1 cellular context compared by ENCODE assay signal in the genomic region with DNA sequence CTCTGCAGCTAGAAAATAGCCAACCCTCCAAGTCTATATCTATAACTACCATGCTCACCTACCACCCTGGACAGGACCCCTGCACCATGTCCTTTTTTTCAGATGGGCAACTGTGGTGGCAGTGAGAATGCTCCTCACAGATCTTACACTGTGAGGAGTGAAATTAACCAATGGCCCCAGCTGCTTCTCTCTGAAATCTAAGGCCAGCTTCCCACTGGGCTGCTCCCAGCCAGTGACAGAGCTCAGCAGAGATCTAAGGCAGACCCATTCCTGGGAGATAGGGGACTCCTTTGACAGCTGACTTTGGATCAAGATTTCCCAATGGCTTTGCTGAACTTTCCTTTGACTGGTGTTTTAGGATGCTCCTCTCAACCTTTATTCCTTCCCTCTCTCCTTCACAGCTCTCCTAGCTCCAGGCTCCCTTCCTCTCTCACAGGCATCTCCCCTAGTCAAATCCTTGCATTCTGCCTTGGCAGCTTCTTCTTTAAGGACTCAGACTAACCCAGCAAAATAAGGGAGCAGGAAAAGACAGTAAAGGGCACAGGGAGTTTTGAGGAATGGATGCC.
TF ChIP-seq lines count a peak whose summit lies in the region.

No MANE protein-coding gene starts in this region.

TF ChIP-seq in HEK293, 187 proteins besides CTCF, POLR2A, EP300 and RAD21 (continued from another document):
- TF ChIP-seq, protein P1, sequence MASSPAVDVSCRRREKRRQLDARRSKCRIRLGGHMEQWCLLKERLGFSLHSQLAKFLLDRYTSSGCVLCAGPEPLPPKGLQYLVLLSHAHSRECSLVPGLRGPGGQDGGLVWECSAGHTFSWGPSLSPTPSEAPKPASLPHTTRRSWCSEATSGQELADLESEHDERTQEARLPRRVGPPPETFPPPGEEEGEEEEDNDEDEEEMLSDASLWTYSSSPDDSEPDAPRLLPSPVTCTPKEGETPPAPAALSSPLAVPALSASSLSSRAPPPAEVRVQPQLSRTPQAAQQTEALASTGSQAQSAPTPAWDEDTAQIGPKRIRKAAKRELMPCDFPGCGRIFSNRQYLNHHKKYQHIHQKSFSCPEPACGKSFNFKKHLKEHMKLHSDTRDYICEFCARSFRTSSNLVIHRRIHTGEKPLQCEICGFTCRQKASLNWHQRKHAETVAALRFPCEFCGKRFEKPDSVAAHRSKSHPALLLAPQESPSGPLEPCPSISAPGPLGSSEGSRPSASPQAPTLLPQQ (tag by site-specific recombination; IDR thresholded peaks at IDR 0.05), result no peak
- TF ChIP-seq ZNF561 (tag by site-specific recombination; IDR thresholded peaks at IDR 0.05; ENCODE audit: borderline replicate concordance) (no peak), ZIC2 (tag by site-specific recombination; IDR thresholded peaks at IDR 0.05) (0 out of 2 replicates have a peak, but pooled peaks have one; percentile 28)
- TF ChIP-seq, protein P2, sequence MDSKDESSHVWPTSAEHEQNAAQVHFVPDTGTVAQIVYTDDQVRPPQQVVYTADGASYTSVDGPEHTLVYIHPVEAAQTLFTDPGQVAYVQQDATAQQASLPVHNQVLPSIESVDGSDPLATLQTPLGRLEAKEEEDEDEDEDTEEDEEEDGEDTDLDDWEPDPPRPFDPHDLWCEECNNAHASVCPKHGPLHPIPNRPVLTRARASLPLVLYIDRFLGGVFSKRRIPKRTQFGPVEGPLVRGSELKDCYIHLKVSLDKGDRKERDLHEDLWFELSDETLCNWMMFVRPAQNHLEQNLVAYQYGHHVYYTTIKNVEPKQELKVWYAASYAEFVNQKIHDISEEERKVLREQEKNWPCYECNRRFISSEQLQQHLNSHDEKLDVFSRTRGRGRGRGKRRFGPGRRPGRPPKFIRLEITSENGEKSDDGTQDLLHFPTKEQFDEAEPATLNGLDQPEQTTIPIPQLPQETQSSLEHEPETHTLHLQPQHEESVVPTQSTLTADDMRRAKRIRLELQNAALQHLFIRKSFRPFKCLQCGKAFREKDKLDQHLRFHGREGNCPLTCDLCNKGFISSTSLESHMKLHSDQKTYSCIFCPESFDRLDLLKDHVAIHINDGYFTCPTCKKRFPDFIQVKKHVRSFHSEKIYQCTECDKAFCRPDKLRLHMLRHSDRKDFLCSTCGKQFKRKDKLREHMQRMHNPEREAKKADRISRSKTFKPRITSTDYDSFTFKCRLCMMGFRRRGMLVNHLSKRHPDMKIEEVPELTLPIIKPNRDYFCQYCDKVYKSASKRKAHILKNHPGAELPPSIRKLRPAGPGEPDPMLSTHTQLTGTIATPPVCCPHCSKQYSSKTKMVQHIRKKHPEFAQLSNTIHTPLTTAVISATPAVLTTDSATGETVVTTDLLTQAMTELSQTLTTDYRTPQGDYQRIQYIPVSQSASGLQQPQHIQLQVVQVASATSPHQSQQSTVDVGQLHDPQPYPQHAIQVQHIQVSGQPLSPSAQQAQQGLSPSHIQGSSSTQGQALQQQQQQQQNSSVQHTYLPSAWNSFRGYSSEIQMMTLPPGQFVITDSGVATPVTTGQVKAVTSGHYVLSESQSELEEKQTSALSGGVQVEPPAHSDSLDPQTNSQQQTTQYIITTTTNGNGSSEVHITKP (tag by site-specific recombination; IDR thresholded peaks at IDR 0.05), result peak; percentile 98
TF ChIP-seq in HEK293: peak in this region for 2.
